ENCODE assay signal across 18 cellular contexts in the genomic region with DNA sequence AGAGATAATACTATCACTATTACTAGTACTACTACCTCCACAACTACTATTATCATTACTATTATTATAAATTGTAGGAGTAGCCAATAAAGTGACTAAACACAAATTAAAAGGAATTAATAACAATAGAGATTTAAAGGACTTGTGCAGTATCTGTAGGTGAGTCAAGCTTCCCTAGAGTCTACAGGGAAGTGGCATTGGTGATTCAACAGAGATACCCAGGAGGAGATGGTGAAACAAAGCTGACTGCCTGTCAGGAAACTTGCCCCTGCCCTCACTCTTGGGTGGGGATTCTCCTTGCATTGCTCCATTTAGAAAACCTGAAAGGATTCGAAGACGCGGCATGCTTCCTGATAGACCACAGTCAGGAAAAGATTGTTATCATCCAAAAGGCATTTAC. TPM values are rescaled to one million over a fixed set of nuclear protein-coding genes. Genes with fewer than 3 reads are reported as not detected.
DNase-seq lines count a peak whose midpoint lies in the region; ATAC-seq, FAIRE-seq and TF ChIP-seq lines count a peak whose summit lies in the region.
"Had no signal": no experiment of that assay in that cellular context is flagged by ENCODE, and none has a peak within 500 bp of the region (broad histone marks: within the 10 kb centered on the region; RNA-seq: fewer than 3 reads in every experiment).

No MANE protein-coding gene starts in this region.

- no peaks in the 10 kb centered on the region; the same call in 2 of the 3 replicates for H3K4me1 Mint-ChIP-seq in GM23338
- H3K4me1 Mint-ChIP-seq in activated CD8-positive, alpha-beta T cell treated with anti-CD3 and anti-CD28 coated beads, Interleukin-2, amount 10 ng/mL, durations not matched to agents 7 days and 5 days (ENCODE audit: low read depth) = peaks cover 4% of the 10 kb centered on the region
- H3K4me1 Mint-ChIP-seq: B cell had no signal

- no peak overlapping the region for H3K27ac ChIP-seq in GM23338 (ENCODE audit: low read depth)
- H3K27ac ChIP-seq in keratinocyte (ENCODE audit: control insufficient read depth, insufficient read depth, low read length) = no peak overlapping the region
- no peak overlapping the region for H3K27ac ChIP-seq in colonic mucosa
- H3K27ac ChIP-seq: BLaER1 treated with 17β-estradiol and CSF1 and Interleukin-3, amounts not matched to agents 10 nM and 100 nM; HL-60 had no signal

- no peak for ATAC-seq in GM23338
- no peak for ATAC-seq in activated CD8-positive, alpha-beta T cell treated with anti-CD3 and anti-CD28 coated beads, Interleukin-2, amount 10 ng/mL, durations not matched to agents 7 days and 5 days
- ATAC-seq: CD8-positive, alpha-beta T cell had no signal

- H4K20me1 ChIP-seq in GM23338 (replicated peaks; ENCODE audit: insufficient read depth) = no peaks in the 10 kb centered on the region
- H4K20me1 ChIP-seq in keratinocyte (ENCODE audit: control insufficient read depth, extremely low read depth, insufficient read depth, low read length) = no peaks in the 10 kb centered on the region
- H4K20me1 ChIP-seq: BLaER1 treated with 17β-estradiol and CSF1 and Interleukin-3, amounts not matched to agents 10 nM and 100 nM had no signal

- peak; percentile 13 for FAIRE-seq in keratinocyte (lab: Jason Lieb, UNC)
- FAIRE-seq: H1, HTR-8/SVneo had no signal

- H3K4me1 ChIP-seq in GM23338 (ENCODE audit: insufficient read depth) = no peaks in the 10 kb centered on the region
- no peaks in the 10 kb centered on the region for H3K4me1 ChIP-seq in keratinocyte (ENCODE audit: control insufficient read depth, extremely low read depth, insufficient read depth, low read length)
- no peaks in the 10 kb centered on the region for H3K4me1 ChIP-seq in colonic mucosa
- H3K4me1 ChIP-seq: BLaER1 treated with 17β-estradiol and CSF1 and Interleukin-3, amounts not matched to agents 10 nM and 100 nM had no signal

- dilution Hi-C loops in keratinocyte (cut with MboI; ENCODE audit: extremely low pct_ligation_motif_present, low sequenced_read_pairs) = no loop called here

- H3K9me1 ChIP-seq in keratinocyte (ENCODE audit: control insufficient read depth, extremely low read depth, insufficient read depth, low read length) = no peaks in the 10 kb centered on the region

- TF ChIP-seq CTCF in GM23338 (conservative IDR thresholded peaks at IDR 0.05; ENCODE audit: low read depth in 2 of 2) (no peak), epithelial cell of esophagus (IDR thresholded peaks at IDR 0.05; ENCODE audit: insufficient read depth, low read depth, low read length, missing control alignments) (no peak), keratinocyte (optimal IDR thresholded peaks at IDR 0.05 in 1 of 3, IDR thresholded peaks at IDR 0.05 in 1 of 3, conservative IDR thresholded peaks at IDR 0.05 in 1 of 3; ENCODE audit: extremely low read depth in 1 of 3, insufficient read depth in 2 of 3, low read length in 3 of 3) (no peak), colonic mucosa (IDR thresholded peaks at IDR 0.05) (no peak)

- 0 out of 2 replicates have a peak, but pooled peaks cover 5% of the 10 kb centered on the region for H3K9me2 ChIP-seq in GM23338 (ENCODE audit: insufficient read depth)

- H3K9me3 ChIP-seq in keratinocyte (ENCODE audit: control insufficient read depth, low read depth, low read length) (no peaks in the 10 kb centered on the region), colonic mucosa (no peaks in the 10 kb centered on the region)
- H3K9me3 ChIP-seq: BLaER1 treated with 17β-estradiol and CSF1 and Interleukin-3, amounts not matched to agents 10 nM and 100 nM had no signal

- H3K4me2 ChIP-seq in GM23338 (no peak overlapping the region), keratinocyte (ENCODE audit: control insufficient read depth, extremely low read depth, insufficient read depth, low read depth, low read length) (no peak overlapping the region)
- H3K4me2 ChIP-seq: BLaER1 treated with 17β-estradiol and CSF1 and Interleukin-3, amounts not matched to agents 10 nM and 100 nM had no signal

- H3K36me3 ChIP-seq in GM23338 (ENCODE audit: insufficient read depth) (no peaks in the 10 kb centered on the region), keratinocyte (ENCODE audit: control insufficient read depth in 2 of 2, extremely low read depth in 1 of 2, insufficient read depth in 2 of 2, low read length in 2 of 2) (no peaks in the 10 kb centered on the region), colonic mucosa (no peaks in the 10 kb centered on the region)
- H3K36me3 ChIP-seq: BLaER1 treated with 17β-estradiol and CSF1 and Interleukin-3, amounts not matched to agents 10 nM and 100 nM had no signal

- H3K4me3 ChIP-seq in GM23338 = no peak overlapping the region
- no peak overlapping the region for H3K4me3 ChIP-seq in epithelial cell of esophagus (ENCODE audit: low read length)
- no peak overlapping the region for H3K4me3 ChIP-seq in keratinocyte (ENCODE audit: control insufficient read depth in 2 of 3, extremely low read depth in 1 of 3, insufficient read depth in 2 of 3, low read depth in 1 of 3, low read length in 3 of 3)
- no peak overlapping the region for H3K4me3 ChIP-seq in colonic mucosa
- H3K4me3 ChIP-seq: BLaER1 treated with 17β-estradiol and CSF1 and Interleukin-3, amounts not matched to agents 10 nM and 100 nM had no signal

- DNase-seq in GM23338 (ENCODE audit: low spot score) (no peak), HPDE6-E6E7 (ENCODE audit: extremely low spot score) (peak; percentile 52), epithelial cell of esophagus (ENCODE audit: low read depth) (peak; percentile 85), keratinocyte (ENCODE audit: low read depth, low spot score) (no peak), colonic mucosa (no peak), NCI-H748 (lab: John Stamatoyannopoulos, UW; ENCODE audit: unreplicated experiment) (no peak)
- DNase-seq in activated CD8-positive, alpha-beta T cell treated with anti-CD3 and anti-CD28 coated beads, Interleukin-2, amount 10 ng/mL, durations not matched to agents 7 days and 5 days = no peak
- DNase-seq: Calu3; CD8-positive, alpha-beta T cell; DMS79 treated with DMSO at 0.1 percent for 48 hours; GF-D8; H9; IMR-90 had no signal

- H3K9me3 Mint-ChIP-seq in GM23338 = no peaks in the 10 kb centered on the region
- no peaks in the 10 kb centered on the region for H3K9me3 Mint-ChIP-seq in activated CD8-positive, alpha-beta T cell treated with anti-CD3 and anti-CD28 coated beads, Interleukin-2, amount 10 ng/mL, durations not matched to agents 7 days and 5 days (ENCODE audit: insufficient read depth)
- H3K9me3 Mint-ChIP-seq: CD8-positive, alpha-beta T cell; H9 had no signal

- POLR2A ChIA-PET in activated CD8-positive, alpha-beta T cell treated with anti-CD3 and anti-CD28 coated beads, Interleukin-2, amount 10 ng/mL, durations not matched to agents 7 days and 5 days (lab: Charles Lee) = interaction anchor here (1.8 kb wide), 1 partner anchor 23 kb away, joined by 6 read pairs; the partner anchor contains the start of gene BCLAF1

- no peak overlapping the region for H3K9ac ChIP-seq in keratinocyte (ENCODE audit: control insufficient read depth, extremely low read depth, insufficient read depth, low read length)
- H3K9ac ChIP-seq in colonic mucosa (ENCODE audit: low read depth in 2 of 2, low read length in 2 of 2) = no peak overlapping the region
- H3K9ac ChIP-seq: BLaER1 treated with 17β-estradiol and CSF1 and Interleukin-3, amounts not matched to agents 10 nM and 100 nM had no signal

- H2AFZ ChIP-seq in GM23338 = peak overlapping the region; percentile 74; the same call in 1 of the 2 replicates
- H2AFZ ChIP-seq in keratinocyte (ENCODE audit: control insufficient read depth, low read length) = no peak overlapping the region

- peaks cover 4% of the 10 kb centered on the region for H3K27me3 Mint-ChIP-seq in GM23338 (ENCODE audit: insufficient read depth, low read depth, poor library complexity)
- H3K27me3 Mint-ChIP-seq in activated CD8-positive, alpha-beta T cell treated with anti-CD3 and anti-CD28 coated beads, Interleukin-2, amount 10 ng/mL, durations not matched to agents 7 days and 5 days (ENCODE audit: low read depth) = peaks cover 11% of the 10 kb centered on the region

- intact Hi-C loops in colonic mucosa (cut with DNase I) = loop anchor here (10.0 kb wide), 1 partner anchor 778 kb away; no protein-coding TSS in a partner anchor

- H3F3A ChIP-seq in GM23338 (replicated peaks; ENCODE audit: low read depth) = no peaks in the 10 kb centered on the region

- H3K79me2 ChIP-seq in GM23338 (replicated peaks; ENCODE audit: insufficient read depth) (no peaks in the 10 kb centered on the region), keratinocyte (ENCODE audit: control insufficient read depth, insufficient read depth, low read length) (no peaks in the 10 kb centered on the region)

- H3K27me3 ChIP-seq in GM23338 (ENCODE audit: insufficient read depth) (no peaks in the 10 kb centered on the region), keratinocyte (ENCODE audit: control insufficient read depth, extremely low read depth, insufficient read depth, low read length) (no peaks in the 10 kb centered on the region), colonic mucosa (no peaks in the 10 kb centered on the region)
- H3K27me3 ChIP-seq: BLaER1 treated with 17β-estradiol and CSF1 and Interleukin-3, amounts not matched to agents 10 nM and 100 nM had no signal

- CTCF ChIA-PET in activated CD8-positive, alpha-beta T cell treated with anti-CD3 and anti-CD28 coated beads, Interleukin-2, amount 10 ng/mL, durations not matched to agents 7 days and 5 days (lab: Charles Lee) = no interaction called here

- no peak overlapping the region for H3K27ac Mint-ChIP-seq in GM23338
- no peak overlapping the region for H3K27ac Mint-ChIP-seq in activated CD8-positive, alpha-beta T cell treated with anti-CD3 and anti-CD28 coated beads, Interleukin-2, amount 10 ng/mL, durations not matched to agents 7 days and 5 days
- H3K27ac Mint-ChIP-seq: B cell; CD8-positive, alpha-beta T cell; H9 had no signal

- H3K4me3 Mint-ChIP-seq in GM23338 = no peak overlapping the region
- H3K4me3 Mint-ChIP-seq in activated CD8-positive, alpha-beta T cell treated with anti-CD3 and anti-CD28 coated beads, Interleukin-2, amount 10 ng/mL, durations not matched to agents 7 days and 5 days = no peak overlapping the region
- H3K4me3 Mint-ChIP-seq: B cell; CD8-positive, alpha-beta T cell; H9 had no signal

- no peaks in the 10 kb centered on the region for H3K36me3 Mint-ChIP-seq in GM23338 (ENCODE audit: low read depth)
- H3K36me3 Mint-ChIP-seq in activated CD8-positive, alpha-beta T cell treated with anti-CD3 and anti-CD28 coated beads, Interleukin-2, amount 10 ng/mL, durations not matched to agents 7 days and 5 days (ENCODE audit: low read depth) = no peaks in the 10 kb centered on the region
- H3K36me3 Mint-ChIP-seq: CD8-positive, alpha-beta T cell had no signal

RNA-seq across cellular contexts. Expression of gene BCLAF1, which starts 23.3 kb away (rescaled TPM):
- 133 and 141 TPM in 2 replicates for total RNA-seq in GM23338 (2014; rRNA removed; shearing (Covaris generic))
- polyA plus RNA-seq in GM23338 (2016; fragmentation: Nextera tagmentation; extraction: Ambion mirVana) = 109 and 151 TPM in 2 replicates
- polyA plus RNA-seq in keratinocyte = 50.7 to 80.3 TPM (median 54.3 TPM) in 3 replicates
- polyA plus RNA-seq in keratinocyte (2011; ENCODE audit: low read depth) = 104 TPM
- polyA plus RNA-seq in keratinocyte (2011; cell fraction: cytosol; rRNA removed) = 30.6 and 53.0 TPM in 2 replicates
- polyA plus RNA-seq in keratinocyte (2011; cell fraction: nucleus; rRNA removed) = 75.5 and 112 TPM in 2 replicates
- polyA plus RNA-seq in keratinocyte (2012; ENCODE audit: low replicate concordance) = 32.6 and 72.3 TPM in 2 replicates
- 27.0 to 109 TPM (median 65.1 TPM) in 3 replicates for polyA minus RNA-seq in keratinocyte
- 50.8 TPM for polyA minus RNA-seq in keratinocyte (2011; cell fraction: cytosol; rRNA and poly(A)+ RNA removed)
- polyA minus RNA-seq in keratinocyte (2011; cell fraction: nucleus; rRNA and poly(A)+ RNA removed) = 54.9 and 94.1 TPM in 2 replicates
- 100 to 1,000 TPM; 127 to 143 TPM for total RNA-seq in colonic mucosa
- 100 to 1,000 TPM; 126 to 133 TPM for total RNA-seq in activated CD8-positive, alpha-beta T cell treated with anti-CD3 and anti-CD28 coated beads, Interleukin-2, amount 10 ng/mL, durations not matched to agents 7 days and 5 days

Comparison
In these comparisons a context has a peak if more than half of its experiments do, and no peak if none do; other contexts are left out.
1. DNase-seq: peak in HPDE6-E6E7 (single experiment) and epithelial cell of esophagus (single experiment); none in GM23338 (single experiment), keratinocyte (single experiment), colonic mucosa (single experiment), NCI-H748 (single experiment) and activated CD8-positive, alpha-beta T cell treated with anti-CD3 and anti-CD28 coated beads, Interleukin-2, amount 10 ng/mL, durations not matched to agents 7 days and 5 days (single experiment).